Comparison of ENCODE assay signal across 18 cellular contexts in genomic region chr16:46736695-46737094, GRCh38. TPM values are rescaled to one million over a fixed set of nuclear protein-coding genes. Genes with fewer than 3 reads are reported as not detected.
DNase-seq lines count a peak whose midpoint lies in the region; ATAC-seq and TF ChIP-seq lines count a peak whose summit lies in the region.
"Had no signal": no experiment of that assay in that cellular context is flagged by ENCODE, and none has a peak within 500 bp of the region (broad histone marks: within the 10 kb centered on the region; RNA-seq: fewer than 3 reads in every experiment).

No MANE protein-coding gene starts in this region.

- intact Hi-C loops in spleen (cut with DNase I; ENCODE audit: low total_unique reads): no loop called here
- intact Hi-C loops in ascending aorta (cut with DNase I): no loop called here

- H3K4me1 ChIP-seq in GM23248 (ENCODE audit: insufficient read depth): no peaks in the 10 kb centered on the region
- H3K4me1 ChIP-seq in spleen: no peaks in the 10 kb centered on the region
- no peaks in the 10 kb centered on the region for H3K4me1 ChIP-seq in ascending aorta
- H3K4me1 ChIP-seq: prostate gland had no signal

- H3K9me3 ChIP-seq in GM23248 (ENCODE audit: low read depth) (no peaks in the 10 kb centered on the region), spleen (no peaks in the 10 kb centered on the region), ascending aorta (no peaks in the 10 kb centered on the region)
- H3K9me3 ChIP-seq: MG63, prostate gland had no signal

- H3K4me2 ChIP-seq in GM23248 (ENCODE audit: unreplicated experiment): no peak overlapping the region

- H3K27me3 ChIP-seq in GM23248 (replicated peaks; ENCODE audit: insufficient read depth) (no peaks in the 10 kb centered on the region; the same call in 1 of the 2 replicates), spleen (replicated peaks in 1 of 7) (no peaks in the 10 kb centered on the region), ascending aorta (no peaks in the 10 kb centered on the region)

- no peak overlapping the region for H3K27ac ChIP-seq in GM23248
- no peak overlapping the region for H3K27ac ChIP-seq in spleen
- no peak overlapping the region for H3K27ac ChIP-seq in ascending aorta
- H3K27ac ChIP-seq: prostate gland, RWPE1 had no signal

- no peak overlapping the region for H3K9ac ChIP-seq in GM23248

- H3F3A ChIP-seq in GM23248 (ENCODE audit: insufficient read depth): no peaks in the 10 kb centered on the region

- in situ Hi-C loops in GM23248 (cut with MboI): no loop called here

- no peaks in the 10 kb centered on the region for H3K79me2 ChIP-seq in GM23248 (ENCODE audit: insufficient read depth)

- 46 to 48% methylated on average over 12 of the region's 12 CpGs for WGBS in GM23248 (ENCODE audit: low coverage in 1 of 2, low lambda C conversion rate in 2 of 2, missing lambda C conversion rate in 2 of 2), 2 experiments
- 81 to 97% (median 82%) methylated on average over 10 to 12 of the region's 12 CpGs for WGBS in spleen, 5 donors

- H3K4me3 ChIP-seq in GM23248: no peak overlapping the region
- H3K4me3 ChIP-seq in spleen: no peak overlapping the region
- no peak overlapping the region for H3K4me3 ChIP-seq in ascending aorta
- H3K4me3 ChIP-seq: MG63, prostate gland had no signal

- DNase-seq in GM23248: peak; percentile 34
- DNase-seq in amniotic epithelial cell (ENCODE audit: low read depth): peak; percentile 39
- DNase-seq in islet precursor cell: peak; percentile 91
- peak; percentile 48 for DNase-seq in spleen
- no peak for DNase-seq in NK-92 (lab: John Stamatoyannopoulos, UW; ENCODE audit: unreplicated experiment)
- no peak for DNase-seq in ascending aorta (ENCODE audit: low spot score in 2 of 2)
- DNase-seq: COR-L47; hypothalamus; mammary epithelial cell; MG63; NCI-H1436 treated with DMSO at 0.1 percent for 48 hours; NCI-H524 treated with DMSO at 0.1 percent for 48 hours; stimulated activated CD4-positive, alpha-beta T cell treated with anti-CD3 and anti-CD28 coated beads, Interleukin-4, amount 100 ng/mL, for 4 hours; SW 1271 had no signal

- TF ChIP-seq CTCF in spleen (IDR thresholded peaks at IDR 0.05 in 8 of 11, conservative IDR thresholded peaks at IDR 0.05 in 3 of 11) (no peak), ascending aorta (IDR thresholded peaks at IDR 0.05) (no peak)

- H3K36me3 ChIP-seq in GM23248 (ENCODE audit: low read depth) (no peaks in the 10 kb centered on the region), spleen (no peaks in the 10 kb centered on the region), ascending aorta (no peaks in the 10 kb centered on the region)
- H3K36me3 ChIP-seq: MG63, prostate gland had no signal

- ATAC-seq in HG02973 (IDR thresholded peaks at IDR 0.05; ENCODE audit: unreplicated experiment) (no peak), HG03097 (IDR thresholded peaks at IDR 0.05; ENCODE audit: low FRiP score, unreplicated experiment) (no peak)

- H2AFZ ChIP-seq in GM23248: no peak overlapping the region

- TF ChIP-seq POLR2A in spleen (IDR thresholded peaks at IDR 0.05): no peak

- H4K20me1 ChIP-seq in GM23248 (ENCODE audit: insufficient read depth): no peaks in the 10 kb centered on the region

- no peaks in the 10 kb centered on the region for H3K9me2 ChIP-seq in GM23248 (ENCODE audit: insufficient read depth)

RNA-seq across cellular contexts. Expression of gene MYLK3, which starts 11.4 kb away (rescaled TPM):
- not detected in 2 replicates for total RNA-seq in GM23248 (2014; rRNA removed; shearing (Covaris generic))
- polyA plus RNA-seq in GM23248 (2016; fragmentation: Nextera tagmentation; extraction: Ambion mirVana) (0.11 TPM in 1 of 2 replicates, not detected in the other), spleen (under 1 TPM; 0.03 to 0.26 (median 0.07) TPM)
- total RNA-seq in spleen (1 to 10 TPM in 2 of 7 donors, under 1 TPM in 4, not detected in 1; 0.13 to 2.4 (median 0.37) TPM), ascending aorta (not detected)

RNA-seq across cellular contexts. Expression of gene ORC6, which starts 47.2 kb away (rescaled TPM):
- total RNA-seq in GM23248 (2014; rRNA removed; shearing (Covaris generic)): 7.8 and 13.3 TPM in 2 replicates
- polyA plus RNA-seq in GM23248 (2016; fragmentation: Nextera tagmentation; extraction: Ambion mirVana) (10.7 and 11.6 TPM in 2 replicates), spleen (10 to 100 TPM in 1 of 3 donors, 1 to 10 TPM in 2; 8.4 to 11.4 (median 8.4) TPM)
- total RNA-seq in spleen (10 to 100 TPM in 1 of 7 donors, 1 to 10 TPM in 6; 3.1 to 10.0 (median 5.9) TPM), ascending aorta (not detected)

RNA-seq across cellular contexts. Expression of gene VPS35, which starts 47.7 kb away (rescaled TPM):
- 182 and 213 TPM in 2 replicates for total RNA-seq in GM23248 (2014; rRNA removed; shearing (Covaris generic))
- 86.8 and 91.1 TPM in 2 replicates for polyA plus RNA-seq in GM23248 (2016; fragmentation: Nextera tagmentation; extraction: Ambion mirVana)
- total RNA-seq in spleen: 100 to 1,000 TPM in 4 of 7 donors, 10 to 100 TPM in 3; 58.3 to 111 (median 105) TPM
- polyA plus RNA-seq in spleen: 10 to 100 TPM; 18.1 to 24.9 (median 22.0) TPM
- 31.9 TPM for total RNA-seq in ascending aorta

Comparison
In these comparisons a context has a peak if more than half of its experiments do, and no peak if none do; other contexts are left out.
1. DNase-seq: peak in GM23248 (single experiment), amniotic epithelial cell (single experiment), islet precursor cell (single experiment) and spleen (single experiment); none in NK-92 (single experiment) and ascending aorta (0 of 2).